20 cellular contexts compared by ENCODE assay signal in genomic region chr10:97764519-97764931, GRCh38. TPM values are rescaled to one million over a fixed set of nuclear protein-coding genes. Genes with fewer than 3 reads are reported as not detected.
DNase-seq lines count a peak whose midpoint lies in the region; ATAC-seq and TF ChIP-seq lines count a peak whose summit lies in the region.
"Had no signal": no experiment of that assay in that cellular context is flagged by ENCODE, and none has a peak within 500 bp of the region (broad histone marks: within the 10 kb centered on the region; RNA-seq: fewer than 3 reads in every experiment).

No MANE protein-coding gene starts in this region.

- WGBS in right cardiac atrium: 76% methylated on average over 7 of the region's 7 CpGs

- H3K27ac ChIP-seq in right cardiac atrium (ENCODE audit: low read length): no peak overlapping the region
- H3K27ac ChIP-seq: psoas muscle, upper lobe of right lung had no signal

- H3K9me3 ChIP-seq in right cardiac atrium (ENCODE audit: control insufficient read depth, low read length): no peaks in the 10 kb centered on the region
- H3K9me3 ChIP-seq: psoas muscle, upper lobe of right lung had no signal

- no peaks in the 10 kb centered on the region for H3K4me1 ChIP-seq in right cardiac atrium (ENCODE audit: control insufficient read depth, insufficient read depth, low read length)
- H3K4me1 ChIP-seq: psoas muscle, upper lobe of right lung had no signal

- H3K27me3 ChIP-seq in right cardiac atrium (ENCODE audit: control insufficient read depth, insufficient read depth): no peaks in the 10 kb centered on the region
- H3K27me3 ChIP-seq: upper lobe of right lung had no signal

- ATAC-seq in Right ventricle myocardium inferior: no peak
- no peak for ATAC-seq in right cardiac atrium
- peak; percentile 14 for ATAC-seq in left colon
- ATAC-seq: upper lobe of right lung had no signal

- in situ Hi-C loops in GM13977 (cut with MboI; ENCODE audit: low pct_unique_long_range_greater_than_20kb, low sequenced_read_pairs, unreplicated experiment): no loop called here

- H3K4me3 ChIP-seq in right cardiac atrium (ENCODE audit: low read length): no peak overlapping the region
- H3K4me3 ChIP-seq: psoas muscle, upper lobe of right lung had no signal

- TF ChIP-seq CTCF in GM13977 (IDR thresholded peaks at IDR 0.05; ENCODE audit: extremely low read depth, insufficient read depth, missing control alignments): no peak

- DNase-seq in Right ventricle myocardium inferior (ENCODE audit: missing footprints) (peak; percentile 54), right cardiac atrium (no peak), NCI-H146 (lab: John Stamatoyannopoulos, UW) (peak; percentile 56), left colon (no peak), dedifferentiated amniotic fluid mesenchymal stem cell (ENCODE audit: extremely low spot score) (no peak), NCI-H1105 (lab: John Stamatoyannopoulos, UW) (no peak), AML-193 (lab: John Stamatoyannopoulos, UW) (no peak), GM13977 (ENCODE audit: low spot score) (no peak)
- DNase-seq: activated CD4-positive, alpha-beta T cell treated with anti-CD3 and anti-CD28 coated beads, Interleukin-2, amount 50 U/mL, for 48 hours; amniotic stem cell; cortex of kidney; head of caudate nucleus; Karpas-422; NCI-H2029; stimulated activated CD4-positive, alpha-beta T cell treated with anti-CD3 and anti-CD28 coated beads, Interleukin-2, amount 100 ng/mL, for 48 hours had no signal

- intact Hi-C loops in Right ventricle myocardium inferior (cut with DNase I) (loop anchor here (10.0 kb wide), 1 partner anchor 280 kb away; no protein-coding TSS in a partner anchor), right cardiac atrium (cut with DNase I) (loop anchor here in 1 of 4 donors (5.0 to 10.0 kb wide), 2 partner anchors 108 to 280 kb away; no protein-coding TSS in a partner anchor), left colon (cut with DNase I, micrococcal nuclease) (no loop called here)

RNA-seq across cellular contexts. Expression of gene SFRP5, which starts 7.3 kb away (rescaled TPM):
- 2.5 TPM for total RNA-seq in Right ventricle myocardium inferior
- 100 to 1,000 TPM; 110 to 191 (median 168) TPM for total RNA-seq in right cardiac atrium
- 110 TPM for polyA plus RNA-seq in right cardiac atrium
- total RNA-seq in left colon: 1 to 10 TPM in 1 of 2 donors, under 1 TPM in 1; 0.82 to 1.2 TPM
- total RNA-seq: A673; activated T-helper 1 cell treated with anti-CD3 and anti-CD28 coated beads, Interleukin-12 subunit alpha, Interleukin-12 subunit beta, Interleukin-2, Interleukin-4 antibody, amounts not matched to agents 30 ng/mL and 10 ng/mL and 1 ng/mL, durations not matched to agents 14 hours and 24 hours and 36 hours; kidney epithelial cell had no signal

RNA-seq across cellular contexts. Expression of gene ZFYVE27, which starts 27.6 kb away (rescaled TPM):
- total RNA-seq in Right ventricle myocardium inferior (11.7 TPM), right cardiac atrium (10 to 100 TPM; 14.8 to 20.6 (median 17.7) TPM), left colon (10 to 100 TPM; 52.1 to 57.6 TPM)
- polyA plus RNA-seq in right cardiac atrium: 16.0 TPM

RNA-seq across cellular contexts. Expression of gene MARVELD1, which starts 51.0 kb away (rescaled TPM):
- 8.9 TPM for total RNA-seq in Right ventricle myocardium inferior
- total RNA-seq in right cardiac atrium: 10 to 100 TPM; 17.3 to 27.8 (median 21.6) TPM
- polyA plus RNA-seq in right cardiac atrium: 10.6 TPM
- 10 to 100 TPM; 24.9 to 37.0 TPM for total RNA-seq in left colon

Comparison
In these comparisons a context has a peak if more than half of its experiments do, and no peak if none do; other contexts are left out.
1. DNase-seq: peak in Right ventricle myocardium inferior (single experiment) and NCI-H146 (single experiment); none in right cardiac atrium (0 of 3), left colon (0 of 2), dedifferentiated amniotic fluid mesenchymal stem cell (single experiment), NCI-H1105 (single experiment), AML-193 (0 of 2) and GM13977 (single experiment).
2. RNA of gene SFRP5, which starts 7.3 kb away (total RNA-seq): 110 to 191 TPM in right cardiac atrium; 2.5 TPM in Right ventricle myocardium inferior (single experiment) and 0.82 to 1.2 TPM in left colon; every median in the first group is over 10 times any median in the second.